7 cellular contexts compared by ENCODE assay signal in genomic region chr1:239317948-239318347, GRCh38.
"Had no signal": no experiment of that assay in that cellular context is flagged by ENCODE, and none has a peak within 500 bp of the region (broad histone marks: within the 10 kb centered on the region; RNA-seq: fewer than 3 reads in every experiment).

No MANE protein-coding gene starts in this region.

- ATAC-seq: HepG2, K562 had no signal

- FAIRE-seq: HepG2, HTR-8/SVneo, K562 had no signal

- H3K4me3 ChIP-seq: K562 had no signal

- DNase-seq: IMR-90, KBM-7, KG1 had no signal

- H3K27ac ChIP-seq: HL-60 had no signal
